Comparison of ENCODE assay signal across 1 cellular context in genomic region chr12:110373025-110373876, GRCh38.
TF ChIP-seq lines count a peak whose summit lies in the region.

No MANE protein-coding gene starts in this region.

TF ChIP-seq in HepG2, 621 proteins besides CTCF, POLR2A, EP300 and RAD21:
- TF ChIP-seq DR1 (CRISPR knock-in tag; IDR thresholded peaks at IDR 0.05) (no peak), ZBTB34 (CRISPR knock-in tag; IDR thresholded peaks at IDR 0.05) (no peak), ZSCAN25 (CRISPR knock-in tag; IDR thresholded peaks at IDR 0.05) (no peak), SMARCE1 (IDR thresholded peaks at IDR 0.05; ENCODE audit: borderline replicate concordance) (no peak)
